Comparison of ENCODE assay signal across 1 cellular context in genomic region chr3:138348950-138349739, GRCh38.
TF ChIP-seq lines count a peak whose summit lies in the region.

No MANE protein-coding gene starts in this region.

TF ChIP-seq in SK-N-SH, 30 proteins besides CTCF, POLR2A, EP300 and RAD21 (continued from another document):
- TF ChIP-seq JUND (IDR thresholded peaks at IDR 0.05), result no peak
- no peak for TF ChIP-seq TCF12 (IDR thresholded peaks at IDR 0.05)
- TF ChIP-seq FOSL2 (IDR thresholded peaks at IDR 0.05; ENCODE audit: borderline replicate concordance, low read depth), result no peak
TF ChIP-seq in SK-N-SH: peak in this region for 0.
